10 cellular contexts compared by ENCODE assay signal in genomic region chr2:223884399-223884798, GRCh38. TPM values are rescaled to one million over a fixed set of nuclear protein-coding genes. Genes with fewer than 3 reads are reported as not detected.
DNase-seq lines count a peak whose midpoint lies in the region; ATAC-seq and TF ChIP-seq lines count a peak whose summit lies in the region.
"Had no signal": no experiment of that assay in that cellular context is flagged by ENCODE, and none has a peak within 500 bp of the region (broad histone marks: within the 10 kb centered on the region; RNA-seq: fewer than 3 reads in every experiment).

No MANE protein-coding gene starts in this region.

- POLR2A ChIA-PET in RWPE1 (lab: Yijun Ruan, JAX; ENCODE audit: low non-redundant PET): no interaction called here

- TF ChIP-seq CTCF in RWPE1 (conservative IDR thresholded peaks at IDR 0.05; ENCODE audit: low read depth): no peak

- H3K27ac ChIP-seq in RWPE1: no peak overlapping the region
- H3K27ac ChIP-seq: HL-60 had no signal

- CTCF ChIA-PET in RWPE1 (lab: Yijun Ruan, JAX): no interaction called here

- peak; percentile 19 for DNase-seq in stimulated activated CD4-positive, alpha-beta T cell treated with anti-CD3 and anti-CD28 coated beads, Interleukin-4, amount 100 ng/mL, for 24 hours
- no peak for DNase-seq in stimulated activated CD4-positive, alpha-beta T cell treated with anti-CD3 and anti-CD28 coated beads, Interleukin-2, amount 100 ng/mL, for 48 hours
- DNase-seq in M059J (ENCODE audit: low read depth) (peak; percentile 26), NCI-H345 treated with DMSO at 0.1 percent for 48 hours (lab: John Stamatoyannopoulos, UW; ENCODE audit: unreplicated experiment) (no peak), KBM-7 (no peak), RWPE1 (ENCODE audit: low spot score) (no peak), NAMALWA (ENCODE audit: low spot score) (no peak)
- DNase-seq: PC-3 had no signal

- peak; percentile 90 for ATAC-seq in HG02678 (IDR thresholded peaks at IDR 0.05; ENCODE audit: unreplicated experiment)
- ATAC-seq: PC-3 had no signal

- in situ Hi-C loops in KBM-7 (cut with MboI; ENCODE audit: low pct_unique_long_range_greater_than_20kb, low sequenced_read_pairs): no loop called here

RNA-seq across cellular contexts. Expression of gene AP1S3, which starts 47.0 kb away (rescaled TPM):
- 3.0 and 5.4 TPM in 2 replicates for total RNA-seq in M059J (2014; rRNA removed; shearing (Covaris generic))

Comparison
In these comparisons a context has a peak if more than half of its experiments do, and no peak if none do; other contexts are left out.
1. DNase-seq: peak in stimulated activated CD4-positive, alpha-beta T cell treated with anti-CD3 and anti-CD28 coated beads, Interleukin-4, amount 100 ng/mL, for 24 hours (single experiment) and M059J (single experiment); none in stimulated activated CD4-positive, alpha-beta T cell treated with anti-CD3 and anti-CD28 coated beads, Interleukin-2, amount 100 ng/mL, for 48 hours (0 of 2), NCI-H345 treated with DMSO at 0.1 percent for 48 hours (single experiment), KBM-7 (single experiment), RWPE1 (single experiment) and NAMALWA (single experiment).